ENCODE assay signal across 25 cellular contexts in the genomic region with DNA sequence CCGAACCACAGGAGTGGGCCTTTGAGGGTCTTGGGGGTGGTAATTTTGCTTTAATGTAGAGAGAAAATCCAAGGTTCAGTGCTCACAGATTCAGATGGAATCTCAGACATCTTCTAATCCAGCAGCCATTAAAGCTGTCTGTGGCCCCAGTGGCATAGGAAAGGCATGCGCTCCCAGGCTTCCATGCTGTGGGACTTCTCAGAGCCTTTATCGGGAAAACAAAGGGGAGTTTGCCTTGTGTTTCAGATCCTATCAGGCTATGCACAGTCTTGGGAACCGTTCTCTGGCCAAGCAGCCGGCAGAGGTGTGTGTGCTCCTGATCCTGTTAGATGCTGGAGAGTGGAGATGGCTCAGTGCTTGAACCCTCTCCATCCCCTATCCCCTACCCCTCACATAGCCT. TPM values are rescaled to one million over a fixed set of nuclear protein-coding genes. Genes with fewer than 3 reads are reported as not detected.
DNase-seq lines count a peak whose midpoint lies in the region; ATAC-seq, FAIRE-seq and TF ChIP-seq lines count a peak whose summit lies in the region.
"Had no signal": no experiment of that assay in that cellular context is flagged by ENCODE, and none has a peak within 500 bp of the region (broad histone marks: within the 10 kb centered on the region; RNA-seq: fewer than 3 reads in every experiment).

No MANE protein-coding gene starts in this region.

- no peak for TF ChIP-seq CTCF in K562 (IDR thresholded peaks at IDR 0.05 in 2 of 3, conservative IDR thresholded peaks at IDR 0.05 in 1 of 3; ENCODE audit: insufficient read depth in 2 of 3, low read depth in 1 of 3, low read length in 3 of 3)
- no peak for TF ChIP-seq CTCF in dorsolateral prefrontal cortex (IDR thresholded peaks at IDR 0.05 in 54 of 56, conservative IDR thresholded peaks at IDR 0.05 in 2 of 56; ENCODE audit: low read depth in 1 of 56, partially characterized antibody in 56 of 56)
- no peak for TF ChIP-seq CTCF in neural crest cell (conservative IDR thresholded peaks at IDR 0.05)
- no peak for TF ChIP-seq CTCF in thyroid gland (IDR thresholded peaks at IDR 0.05)

- no TSS peak for BruUV-seq in K562 (replicated peaks; lab: Mats Ljungman, UMichigan)

- POLR2A ChIA-PET in K562 (lab: Yijun Ruan, JAX) = interaction anchor here (0.7 to 1.0 kb wide), 3 partner anchors 9 to 82 kb away, joined by 3 to 6 read pairs (median 3); no protein-coding TSS in a partner anchor

- 7% methylated on average over 5 of the region's 5 CpGs for WGBS in K562 (ENCODE audit: insufficient coverage, low coverage, missing lambda C conversion rate)
- WGBS in thyroid gland, 2 donors = 94 to 95% methylated on average over 3 to 5 of the region's 5 CpGs

- TF ChIP-seq EP300 in K562 (IDR thresholded peaks at IDR 0.05; ENCODE audit: low read length) = no peak

- intact Hi-C loops in K562 (cut with micrococcal nuclease) (no loop called here), dorsolateral prefrontal cortex (cut with DNase I) (no loop called here), thyroid gland (cut with DNase I) (no loop called here)

- H3K9me1 ChIP-seq in K562 (ENCODE audit: control insufficient read depth, insufficient read depth, low read length) = no peaks in the 10 kb centered on the region

- H3K27ac ChIP-seq in K562 (ENCODE audit: extremely low read depth, low read depth, low read length) (no peak overlapping the region), dorsolateral prefrontal cortex (peak overlapping the region in 58 of 59 donors; percentile 52 to 96 (median 90)), thyroid gland (peak overlapping the region; percentile 51 to 99 (median 94))

- FAIRE-seq in K562 (lab: Jason Lieb, UNC) = no peak
- FAIRE-seq in H54 (lab: Jason Lieb, UNC) = no peak
- FAIRE-seq: colon, pancreas had no signal

- no peak overlapping the region for H3K4me3 ChIP-seq in K562
- H3K4me3 ChIP-seq in dorsolateral prefrontal cortex = peak overlapping the region in 5 of 59 donors; percentile 2 to 18 (median 5)
- H3K4me3 ChIP-seq in thyroid gland (replicated peaks in 1 of 3) = no peak overlapping the region
- H3K4me3 ChIP-seq: ascending aorta, GM23338, pancreas, skin epidermis had no signal

- H4K20me1 ChIP-seq in K562 (replicated peaks; ENCODE audit: control insufficient read depth, insufficient read depth, low read length) = peaks cover 6% of the 10 kb centered on the region; the same call in 1 of the 2 replicates

- no peaks in the 10 kb centered on the region for H3K9me3 Mint-ChIP-seq in neural crest cell
- no peaks in the 10 kb centered on the region for H3K9me3 Mint-ChIP-seq in activated naive CD8-positive, alpha-beta T cell treated with anti-CD3 and anti-CD28 coated beads, Interleukin-2, amount 50 U/mL, for 24 hours
- H3K9me3 Mint-ChIP-seq: activated B cell treated with CpG ODN at 0.5 μM for 24 hours; activated naive CD4-positive, alpha-beta T cell treated with anti-CD3 and anti-CD28 coated beads, Interleukin-2, amount 10 ng/mL, durations not matched to agents 7 days and 5 days; CD8-positive, alpha-beta T cell; GM23338; immature natural killer cell; memory B cell; naive B cell had no signal

- no peak for TF ChIP-seq RAD21 in K562 (CRISPR knock-in tag; conservative IDR thresholded peaks at IDR 0.05 in 1 of 2, IDR thresholded peaks at IDR 0.05 in 1 of 2)

- H3K27me3 ChIP-seq in K562 (ENCODE audit: control insufficient read depth in 2 of 2, insufficient read depth in 2 of 2, low read length in 2 of 2) (peaks cover 17 to 69% of the 10 kb centered on the region in 2 experiments), dorsolateral prefrontal cortex (no peaks in the 10 kb centered on the region), thyroid gland (no peaks in the 10 kb centered on the region)
- H3K27me3 ChIP-seq: ascending aorta, pancreas had no signal

- H3K9ac ChIP-seq in K562 (ENCODE audit: insufficient read depth in 1 of 2, low read depth in 2 of 2, low read length in 2 of 2) = no peak overlapping the region

- H2AFZ ChIP-seq in K562 (ENCODE audit: low read depth, low read length) = no peak overlapping the region
- H2AFZ ChIP-seq: GM23338 had no signal

- no peaks in the 10 kb centered on the region for H3K79me2 ChIP-seq in K562 (ENCODE audit: control insufficient read depth, insufficient read depth, low read length)

- peaks cover 0 to 20% of the 10 kb centered on the region in 2 experiments; a peak in 2 of 5 replicates for H3K4me1 ChIP-seq in K562 (replicated peaks in 1 of 2; ENCODE audit: control insufficient read depth in 2 of 2, insufficient read depth in 2 of 2, low read length in 2 of 2)
- H3K4me1 ChIP-seq in thyroid gland = peaks cover 86 to 100% of the 10 kb centered on the region in 2 donors
- H3K4me1 ChIP-seq: ascending aorta had no signal

- no peak overlapping the region for H3K4me2 ChIP-seq in K562 (ENCODE audit: insufficient read depth, low read length)
- H3K4me2 ChIP-seq: GM23338 had no signal

- H3K4me1 Mint-ChIP-seq in neural crest cell = peaks cover 58% of the 10 kb centered on the region
- H3K4me1 Mint-ChIP-seq in activated naive CD8-positive, alpha-beta T cell treated with anti-CD3 and anti-CD28 coated beads, Interleukin-2, amount 50 U/mL, for 24 hours = peaks cover 5% of the 10 kb centered on the region
- H3K4me1 Mint-ChIP-seq: activated naive CD4-positive, alpha-beta T cell treated with anti-CD3 and anti-CD28 coated beads, Interleukin-2, amount 10 ng/mL, durations not matched to agents 7 days and 5 days; memory B cell had no signal

- H3K27me3 Mint-ChIP-seq in neural crest cell (ENCODE audit: low read depth) = no peaks in the 10 kb centered on the region
- H3K27me3 Mint-ChIP-seq in activated naive CD8-positive, alpha-beta T cell treated with anti-CD3 and anti-CD28 coated beads, Interleukin-2, amount 50 U/mL, for 24 hours = peaks cover 8% of the 10 kb centered on the region

- no peak overlapping the region for H3K27ac Mint-ChIP-seq in neural crest cell (ENCODE audit: unreplicated experiment)
- H3K27ac Mint-ChIP-seq in activated naive CD8-positive, alpha-beta T cell treated with anti-CD3 and anti-CD28 coated beads, Interleukin-2, amount 50 U/mL, for 24 hours = no peak overlapping the region
- H3K27ac Mint-ChIP-seq: activated B cell treated with CpG ODN at 0.5 μM for 24 hours; activated naive CD4-positive, alpha-beta T cell treated with anti-CD3 and anti-CD28 coated beads, Interleukin-2, amount 10 ng/mL, durations not matched to agents 7 days and 5 days; CD8-positive, alpha-beta T cell; GM23338; memory B cell; naive B cell had no signal

- ATAC-seq in K562 (no peak), HG02970 (IDR thresholded peaks at IDR 0.05; ENCODE audit: low FRiP score, unreplicated experiment) (no peak)
- ATAC-seq in activated naive CD8-positive, alpha-beta T cell treated with anti-CD3 and anti-CD28 coated beads, Interleukin-2, amount 50 U/mL, for 24 hours = no peak
- ATAC-seq: CD8-positive, alpha-beta T cell had no signal

- H3K9me3 ChIP-seq in K562 (replicated peaks; ENCODE audit: control insufficient read depth, insufficient read depth, low read depth, low read length) (no peaks in the 10 kb centered on the region), thyroid gland (no peaks in the 10 kb centered on the region)
- H3K9me3 ChIP-seq: ascending aorta, pancreas had no signal

- H3K4me3 Mint-ChIP-seq in neural crest cell = peak overlapping the region; percentile 77
- H3K4me3 Mint-ChIP-seq in activated naive CD8-positive, alpha-beta T cell treated with anti-CD3 and anti-CD28 coated beads, Interleukin-2, amount 50 U/mL, for 24 hours = no peak overlapping the region
- H3K4me3 Mint-ChIP-seq: activated B cell treated with CpG ODN at 0.5 μM for 24 hours; activated naive CD4-positive, alpha-beta T cell treated with anti-CD3 and anti-CD28 coated beads, Interleukin-2, amount 10 ng/mL, durations not matched to agents 7 days and 5 days; CD8-positive, alpha-beta T cell; GM23338; immature natural killer cell; memory B cell; naive B cell had no signal

- DNase-seq in K562 (ENCODE audit: extremely low read depth in 1 of 4, low spot score in 3 of 4) (no peak), dorsolateral prefrontal cortex (no peak), neural crest cell (ENCODE audit: low read depth, low spot score) (no peak), thyroid gland (no peak), H54 (ENCODE audit: insufficient read length, low spot score) (no peak)
- no peak for DNase-seq in activated naive CD8-positive, alpha-beta T cell treated with anti-CD3 and anti-CD28 coated beads, Interleukin-2, amount 50 U/mL, for 24 hours
- DNase-seq: activated B cell treated with CpG ODN at 0.5 μM for 24 hours; activated CD4-positive, alpha-beta T cell treated with anti-CD3 and anti-CD28 coated beads, Interleukin-2, amount 50 U/mL, for 48 hours; activated naive CD4-positive, alpha-beta T cell treated with anti-CD3 and anti-CD28 coated beads, Interleukin-2, amount 10 ng/mL, durations not matched to agents 7 days and 5 days; CD8-positive, alpha-beta T cell; DMS153; immature natural killer cell; MM.1S; naive B cell; NCI-H1436 treated with DMSO at 0.1 percent for 48 hours; NCI-H69; stimulated activated CD4-positive, alpha-beta T cell treated with anti-CD3 and anti-CD28 coated beads, Interleukin-2, amount 100 ng/mL, for 48 hours; T1000 had no signal

- in situ Hi-C loops in K562 (cut with MboI) = no loop called here

- TF ChIP-seq POLR2A in K562 (conservative IDR thresholded peaks at IDR 0.05) (no peak), thyroid gland (IDR thresholded peaks at IDR 0.05) (no peak), H54 (IDR thresholded peaks at IDR 0.05; ENCODE audit: low read depth, low read length) (no peak)

- H3K36me3 ChIP-seq in K562 (ENCODE audit: control insufficient read depth, insufficient read depth, low read length) (no peaks in the 10 kb centered on the region), thyroid gland (no peaks in the 10 kb centered on the region)
- H3K36me3 ChIP-seq: ascending aorta, pancreas had no signal

- CTCF ChIA-PET in K562 (lab: Yijun Ruan, JAX; ENCODE audit: low intra/inter-chr PET ratio) = no interaction called here

- H3K36me3 Mint-ChIP-seq in neural crest cell (ENCODE audit: low read depth) = no peaks in the 10 kb centered on the region
- no peaks in the 10 kb centered on the region for H3K36me3 Mint-ChIP-seq in activated naive CD8-positive, alpha-beta T cell treated with anti-CD3 and anti-CD28 coated beads, Interleukin-2, amount 50 U/mL, for 24 hours (ENCODE audit: low read depth)
- H3K36me3 Mint-ChIP-seq: activated naive CD4-positive, alpha-beta T cell treated with anti-CD3 and anti-CD28 coated beads, Interleukin-2, amount 10 ng/mL, durations not matched to agents 7 days and 5 days; CD8-positive, alpha-beta T cell; immature natural killer cell; memory B cell; naive B cell had no signal

RNA-seq across cellular contexts. Expression of gene ADGRG1, which starts 7.8 kb away (rescaled TPM):
- 0.81 and 1.3 TPM in 2 replicates for total RNA-seq in K562 (2011; cell fraction: chromatin; rRNA removed; ENCODE audit: low replicate concordance)
- total RNA-seq in K562 (2011; cell fraction: nucleolus; rRNA removed) = 0.79 and 1.0 TPM in 2 replicates
- 0.81 and 2.1 TPM in 2 replicates for total RNA-seq in K562 (2011; cell fraction: nucleoplasm; rRNA removed)
- total RNA-seq in K562 (2014; rRNA removed) (not detected in 2 replicates), K562 (2014; rRNA removed; fragmentation: Illumina TruSeq; extraction: Trizol) (not detected in 2 replicates), K562 (2015; rRNA removed; fragmentation: Illumina TruSeq; extraction: Trizol) (not detected in 2 replicates), K562 (2021) (0.31 TPM in 1 of 2 replicates, not detected in the other), dorsolateral prefrontal cortex (100 to 1,000 TPM in 117 of 120 experiments, 10 to 100 TPM in 3; 82.9 to 344 (median 153) TPM), neural crest cell (56.6 and 58.5 TPM in 2 replicates), thyroid gland (100 to 1,000 TPM; 120 to 295 (median 239) TPM)
- polyA plus RNA-seq in K562 (2011; rRNA removed) (0.04 and 0.57 TPM in 2 replicates), K562 (2014; fragmentation: Illumina TruSeq; extraction: Trizol) (0.16 and 0.29 TPM in 2 replicates), K562 (2014; fragmentation: Nextera tagmentation; extraction: Ambion mirVana) (not detected), K562 (2014; rRNA removed) (0.34 TPM in 1 of 2 replicates, not detected in the other)
- polyA plus RNA-seq in K562 (2011; cell fraction: cytosol; rRNA removed) = 0.12 and 0.15 TPM in 2 replicates
- 0.70 and 0.81 TPM in 2 replicates for polyA plus RNA-seq in K562 (2011; cell fraction: nucleus; rRNA removed)
- polyA plus RNA-seq in K562 (2012) = 0.39 and 0.44 TPM in 2 replicates
- 0.18 TPM in 2 replicates for polyA minus RNA-seq in K562 (2011; rRNA and poly(A)+ RNA removed)
- not detected in 2 replicates for polyA minus RNA-seq in K562 (2011; cell fraction: cytosol; rRNA and poly(A)+ RNA removed)
- 0.33 TPM in 1 of 2 replicates, not detected in the other for polyA minus RNA-seq in K562 (2011; cell fraction: nucleus; rRNA and poly(A)+ RNA removed)

RNA-seq across cellular contexts. Expression of gene ADGRG3, which starts 31.9 kb away (rescaled TPM):
- total RNA-seq in K562 (2011; cell fraction: chromatin; rRNA removed; ENCODE audit: low replicate concordance) = 0.40 and 1.00 TPM in 2 replicates
- 0.17 and 0.66 TPM in 2 replicates for total RNA-seq in K562 (2011; cell fraction: nucleolus; rRNA removed)
- total RNA-seq in K562 (2011; cell fraction: nucleoplasm; rRNA removed) = 0.29 TPM in 1 of 2 replicates, not detected in the other
- total RNA-seq in K562 (2014; rRNA removed) (not detected in 2 replicates), K562 (2014; rRNA removed; fragmentation: Illumina TruSeq; extraction: Trizol) (0.16 TPM in 1 of 2 replicates, not detected in the other), K562 (2015; rRNA removed; fragmentation: Illumina TruSeq; extraction: Trizol) (0.08 TPM in 1 of 2 replicates, not detected in the other), K562 (2021) (0.09 and 0.16 TPM in 2 replicates), dorsolateral prefrontal cortex (1 to 10 TPM in 31 of 120 experiments, under 1 TPM in 54, not detected in 35; 0.11 to 5.1 (median 0.77) TPM), neural crest cell (not detected in 2 replicates), thyroid gland (10 to 100 TPM in 2 of 4 donors, 1 to 10 TPM in 2; 3.8 to 14.2 (median 8.2) TPM)
- polyA plus RNA-seq in K562 (2011; rRNA removed) (0.13 and 0.18 TPM in 2 replicates), K562 (2014; fragmentation: Illumina TruSeq; extraction: Trizol) (0.09 and 0.10 TPM in 2 replicates), K562 (2014; fragmentation: Nextera tagmentation; extraction: Ambion mirVana) (under 1 TPM; 0.10 to 0.30 TPM), K562 (2014; rRNA removed) (0.24 and 0.52 TPM in 2 replicates)
- 0.09 and 0.18 TPM in 2 replicates for polyA plus RNA-seq in K562 (2011; cell fraction: cytosol; rRNA removed)
- 0.51 and 0.59 TPM in 2 replicates for polyA plus RNA-seq in K562 (2011; cell fraction: nucleus; rRNA removed)
- 0.03 and 2.0 TPM in 2 replicates for polyA plus RNA-seq in K562 (2012)
- polyA minus RNA-seq in K562 (2011; rRNA and poly(A)+ RNA removed) = 0.21 TPM in 1 of 2 replicates, not detected in the other
- not detected in 2 replicates for polyA minus RNA-seq in K562 (2011; cell fraction: cytosol; rRNA and poly(A)+ RNA removed)
- polyA minus RNA-seq in K562 (2011; cell fraction: nucleus; rRNA and poly(A)+ RNA removed) = 0.27 TPM in 1 of 2 replicates, not detected in the other
- total RNA-seq: activated B cell treated with CpG ODN at 0.5 μM for 24 hours, ascending aorta, GM23338 had no signal
- polyA plus RNA-seq: GM23338 had no signal

RNA-seq across cellular contexts. Expression of gene DRC7, which starts 58.4 kb away (rescaled TPM):
- total RNA-seq in K562 (2011; cell fraction: chromatin; rRNA removed; ENCODE audit: low replicate concordance) = 0.90 and 1.9 TPM in 2 replicates
- not detected in 2 replicates for total RNA-seq in K562 (2011; cell fraction: nucleolus; rRNA removed)
- 0.15 TPM in 1 of 2 replicates, not detected in the other for total RNA-seq in K562 (2011; cell fraction: nucleoplasm; rRNA removed)
- total RNA-seq in K562 (2014; rRNA removed) = 0.09 TPM in 1 of 2 replicates, not detected in the other
- total RNA-seq in K562 (2014; rRNA removed; fragmentation: Illumina TruSeq; extraction: Trizol) = 0.04 TPM in 1 of 2 replicates, not detected in the other
- 0.19 and 0.33 TPM in 2 replicates for total RNA-seq in K562 (2015; rRNA removed; fragmentation: Illumina TruSeq; extraction: Trizol)
- 0.22 and 0.24 TPM in 2 replicates for total RNA-seq in K562 (2021)
- polyA plus RNA-seq in K562 (2011; rRNA removed) = 0.13 and 0.53 TPM in 2 replicates
- 0.07 and 0.40 TPM in 2 replicates for polyA plus RNA-seq in K562 (2011; cell fraction: cytosol; rRNA removed)
- polyA plus RNA-seq in K562 (2011; cell fraction: nucleus; rRNA removed) = 0.65 and 1.0 TPM in 2 replicates
- polyA plus RNA-seq in K562 (2012) = 0.51 and 1.4 TPM in 2 replicates
- 0.12 and 0.29 TPM in 2 replicates for polyA plus RNA-seq in K562 (2014; fragmentation: Illumina TruSeq; extraction: Trizol)
- not detected for polyA plus RNA-seq in K562 (2014; fragmentation: Nextera tagmentation; extraction: Ambion mirVana)
- not detected in 2 replicates for polyA plus RNA-seq in K562 (2014; rRNA removed)
- polyA minus RNA-seq in K562 (2011; rRNA and poly(A)+ RNA removed) = 0.35 and 0.69 TPM in 2 replicates
- polyA minus RNA-seq in K562 (2011; cell fraction: cytosol; rRNA and poly(A)+ RNA removed) = not detected in 2 replicates
- polyA minus RNA-seq in K562 (2011; cell fraction: nucleus; rRNA and poly(A)+ RNA removed) = 0.27 and 0.67 TPM in 2 replicates
- total RNA-seq in dorsolateral prefrontal cortex = 1 to 10 TPM in 77 of 120 experiments, under 1 TPM in 35, not detected in 8; 0.32 to 5.3 (median 1.4) TPM
- 0.16 and 0.32 TPM in 2 replicates for total RNA-seq in neural crest cell
- total RNA-seq in thyroid gland = 1 to 10 TPM in 1 of 4 donors, under 1 TPM in 1, not detected in 2; 0.22 to 7.1 TPM
- total RNA-seq: activated B cell treated with CpG ODN at 0.5 μM for 24 hours; ascending aorta; CD8-positive, alpha-beta T cell; GM23338 had no signal
- polyA plus RNA-seq: GM23338, immature natural killer cell had no signal

Comparison
In these comparisons a context has a peak if more than half of its experiments do, and no peak if none do; other contexts are left out.
1. RNA of gene ADGRG1, which starts 7.8 kb away (total RNA-seq): 120 to 295 TPM in thyroid gland, 82.9 to 344 TPM in dorsolateral prefrontal cortex and 56.6 to 58.5 TPM in neural crest cell; 0.31 to 2.1 TPM in K562; every median in the first group is over 10 times any median in the second.